ENCODE assay signal across 14 cellular contexts in genomic region chr11:83026229-83026628, GRCh38. TPM values are rescaled to one million over a fixed set of nuclear protein-coding genes. Genes with fewer than 3 reads are reported as not detected.
A peak's percentile ranks its signal among the peaks of the same experiment; 100 is the strongest.
DNase-seq lines count a peak whose midpoint lies in the region; ATAC-seq lines count a peak whose summit lies in the region.
"Had no signal": no experiment of that assay in that cellular context is flagged by ENCODE, and none has a peak within 500 bp of the region (broad histone marks: within the 10 kb centered on the region; RNA-seq: fewer than 3 reads in every experiment).

No MANE protein-coding gene starts in this region.

- ATAC-seq in Right ventricle myocardium superior (ENCODE audit: poor library complexity) (peak; percentile 35), Right ventricle myocardium inferior (no peak), naive B cell (ENCODE audit: low read depth in 2 of 2) (no peak), GM18858 (IDR thresholded peaks at IDR 0.05; ENCODE audit: unreplicated experiment) (no peak)

- H3K36me3 Mint-ChIP-seq in naive B cell = peaks cover 0 to 32% of the 10 kb centered on the region in 2 donors

- no peak for DNase-seq in Right ventricle myocardium superior
- no peak for DNase-seq in Right ventricle myocardium inferior (ENCODE audit: missing footprints)
- no peak for DNase-seq in naive B cell
- no peak for DNase-seq in NCI-H774 (lab: John Stamatoyannopoulos, UW)
- no peak for DNase-seq in middle frontal gyrus (ENCODE audit: extremely low spot score, low spot score)
- DNase-seq: AML-193; CD4-positive, alpha-beta memory T cell; DMS79; EL; HFFc6 had no signal

- intact Hi-C loops in Right ventricle myocardium superior (cut with DNase I) = no loop called here
- intact Hi-C loops in Right ventricle myocardium inferior (cut with DNase I) = no loop called here

- H3K4me3 Mint-ChIP-seq in naive B cell = peak overlapping the region in 3 of 8 donors; percentile 10 to 53 (median 31)
- H3K4me3 Mint-ChIP-seq: CD4-positive, alpha-beta memory T cell; HFFc6 had no signal

- no peaks in the 10 kb centered on the region for H3K9me3 Mint-ChIP-seq in naive B cell
- H3K9me3 Mint-ChIP-seq: CD4-positive, alpha-beta memory T cell; HFFc6 had no signal

- H3K4me1 Mint-ChIP-seq in naive B cell = peaks cover 64 to 91% (median 81%) of the 10 kb centered on the region in 3 donors

- H3K27ac ChIP-seq in angular gyrus (ENCODE audit: low read depth, low read length) (peak overlapping the region; percentile 98), temporal lobe (ENCODE audit: low read depth, low read length) (peak overlapping the region; percentile 95)
- H3K27ac ChIP-seq: BLaER1 treated with 17β-estradiol and CSF1 and Interleukin-3, amounts not matched to agents 10 nM and 100 nM had no signal

- H3K27ac Mint-ChIP-seq in naive B cell = peak overlapping the region in 5 of 6 donors; percentile 5 to 86 (median 49)
- H3K27ac Mint-ChIP-seq: HFFc6 had no signal

- no peaks in the 10 kb centered on the region for H3K27me3 Mint-ChIP-seq in naive B cell
- H3K27me3 Mint-ChIP-seq: CD4-positive, alpha-beta memory T cell had no signal

RNA-seq across cellular contexts. Expression of gene RAB30, which starts 45.5 kb away (rescaled TPM):
- total RNA-seq in Right ventricle myocardium superior (24.2 TPM), Right ventricle myocardium inferior (28.2 TPM), temporal lobe (42.0 TPM)
- 100 to 1,000 TPM; 108 to 156 (median 142) TPM for polyA plus RNA-seq in naive B cell (ENCODE audit: low read depth in 6 of 6)
